In genomic region chr14:101862177-101862576, GRCh38 we compare ENCODE assay signal across 17 cellular contexts.
DNase-seq lines count a peak whose midpoint lies in the region; ATAC-seq and TF ChIP-seq lines count a peak whose summit lies in the region.
"Had no signal": no experiment of that assay in that cellular context is flagged by ENCODE, and none has a peak within 500 bp of the region (broad histone marks: within the 10 kb centered on the region; RNA-seq: fewer than 3 reads in every experiment).

No MANE protein-coding gene starts in this region.

- CTCF ChIA-PET in OCI-LY7 (lab: Charles Lee; ENCODE audit: unreplicated experiment), result no interaction called here

- no peaks in the 10 kb centered on the region for H3F3A ChIP-seq in smooth muscle cell (ENCODE audit: low read depth)

- H3K4me3 ChIP-seq in fibroblast of the aortic adventitia (ENCODE audit: low read depth, low read length) (no peak overlapping the region), smooth muscle cell (no peak overlapping the region), OCI-LY7 (ENCODE audit: low read depth, low read length, poor library complexity, severe bottlenecking) (no peak overlapping the region)

- TF ChIP-seq CTCF in fibroblast of the aortic adventitia (IDR thresholded peaks at IDR 0.05; ENCODE audit: insufficient read depth, low read length) (no peak), smooth muscle cell (IDR thresholded peaks at IDR 0.05; ENCODE audit: borderline replicate concordance, insufficient read depth, poor library complexity, severe bottlenecking) (no peak), OCI-LY7 (conservative IDR thresholded peaks at IDR 0.05; ENCODE audit: low read length) (no peak), mesothelial cell of epicardium (IDR thresholded peaks at IDR 0.05; ENCODE audit: unreplicated experiment) (no peak)

- peaks cover 5 to 23% of the 10 kb centered on the region in 2 donors for H3K36me3 Mint-ChIP-seq in activated T-cell treated with anti-CD3 and anti-CD28 coated beads, Interleukin-2, amount 50 U/mL, for 72 hours (ENCODE audit: insufficient read depth in 2 of 2)
- peaks cover 44% of the 10 kb centered on the region for H3K36me3 Mint-ChIP-seq in mesothelial cell of epicardium

- H3K4me2 ChIP-seq in smooth muscle cell (peak overlapping the region; percentile 43), OCI-LY7 (ENCODE audit: low read length) (no peak overlapping the region)

- no peaks in the 10 kb centered on the region for H3K27me3 Mint-ChIP-seq in activated T-cell treated with anti-CD3 and anti-CD28 coated beads, Interleukin-2, amount 50 U/mL, for 72 hours (ENCODE audit: low read depth)
- no peaks in the 10 kb centered on the region for H3K27me3 Mint-ChIP-seq in mesothelial cell of epicardium (ENCODE audit: low read depth)
- H3K27me3 Mint-ChIP-seq: activated naive CD8-positive, alpha-beta T cell treated with anti-CD3 and anti-CD28 coated beads, Interleukin-2, amount 10 ng/mL, durations not matched to agents 7 days and 5 days had no signal

- POLR2A ChIA-PET in OCI-LY7 (lab: Charles Lee), result interaction anchor here (0.9 to 1.8 kb wide), 2 partner anchors 8 to 49 kb away, joined by 3 read pairs; no protein-coding TSS in a partner anchor

- H3K9me3 ChIP-seq in smooth muscle cell (replicated peaks; ENCODE audit: low read depth) (no peaks in the 10 kb centered on the region), OCI-LY7 (ENCODE audit: low read length) (no peaks in the 10 kb centered on the region)

- no peaks in the 10 kb centered on the region for H3K27me3 ChIP-seq in smooth muscle cell (ENCODE audit: low read depth)

- no peak for DNase-seq in activated T-cell treated with anti-CD3 and anti-CD28 coated beads, Interleukin-2, amount 50 U/mL, for 72 hours
- no peak for DNase-seq in activated T-cell treated with anti-CD3 and anti-CD28 coated beads, Interleukin-2, amount 50 U/mL, for 48 hours
- DNase-seq in RKO (ENCODE audit: low spot score), result peak; percentile 10
- DNase-seq in fibroblast of the aortic adventitia (ENCODE audit: low read depth), result peak; percentile 50
- no peak for DNase-seq in smooth muscle cell (lab: John Stamatoyannopoulos, UW; ENCODE audit: unreplicated experiment)
- DNase-seq in OCI-LY7 (ENCODE audit: low spot score), result no peak
- no peak for DNase-seq in mesothelial cell of epicardium (ENCODE audit: low spot score in 2 of 2, unreplicated experiment in 2 of 2)
- DNase-seq: activated naive CD8-positive, alpha-beta T cell treated with anti-CD3 and anti-CD28 coated beads, Interleukin-2, amount 10 ng/mL, durations not matched to agents 7 days and 5 days; DMS53; erythroblast; KG1; NCI-H1694 treated with DMSO at 0.1 percent for 48 hours; NCI-H526; stimulated activated CD4-positive, alpha-beta T cell treated with anti-CD3 and anti-CD28 coated beads, Interleukin-15, amount 100 ng/mL, for 24 hours; trophoblast cell had no signal

- H3K4me1 Mint-ChIP-seq in activated T-cell treated with anti-CD3 and anti-CD28 coated beads, Interleukin-2, amount 50 U/mL, for 72 hours (ENCODE audit: low read depth), result peaks cover 64% of the 10 kb centered on the region
- H3K4me1 Mint-ChIP-seq in mesothelial cell of epicardium, result no peaks in the 10 kb centered on the region

- intact Hi-C loops in OCI-LY7 (cut with micrococcal nuclease; ENCODE audit: unreplicated experiment), result no loop called here

- H3K4me3 Mint-ChIP-seq in activated T-cell treated with anti-CD3 and anti-CD28 coated beads, Interleukin-2, amount 50 U/mL, for 72 hours, result no peak overlapping the region
- no peak overlapping the region for H3K4me3 Mint-ChIP-seq in mesothelial cell of epicardium
- H3K4me3 Mint-ChIP-seq: activated naive CD8-positive, alpha-beta T cell treated with anti-CD3 and anti-CD28 coated beads, Interleukin-2, amount 10 ng/mL, durations not matched to agents 7 days and 5 days had no signal

- no peaks in the 10 kb centered on the region for H3K36me3 ChIP-seq in smooth muscle cell (ENCODE audit: low read depth)
- H3K36me3 ChIP-seq in OCI-LY7 (ENCODE audit: insufficient read depth, low read length), result peaks cover 65% of the 10 kb centered on the region

- ATAC-seq in activated T-cell treated with anti-CD3 and anti-CD28 coated beads, Interleukin-2, amount 50 U/mL, for 72 hours (replicated peaks in 1 of 2), result peak in 1 of 2 donors; percentile 42
- ATAC-seq in HG02973 (IDR thresholded peaks at IDR 0.05; ENCODE audit: unreplicated experiment), result no peak

- peak overlapping the region; percentile 86 for H3K27ac ChIP-seq in smooth muscle cell (ENCODE audit: low read depth)
- no peak overlapping the region for H3K27ac ChIP-seq in OCI-LY7 (ENCODE audit: low read depth, low read length, poor library complexity, severe bottlenecking)
- H3K27ac ChIP-seq: parathyroid adenoma had no signal

- BruUV-seq in OCI-LY7 (replicated peaks; lab: Mats Ljungman, UMichigan), result no TSS peak

- H2AFZ ChIP-seq in smooth muscle cell (ENCODE audit: low read depth) (no peak overlapping the region), OCI-LY7 (ENCODE audit: low read length) (no peak overlapping the region)
- H2AFZ ChIP-seq: parathyroid adenoma had no signal

- H3K9me2 ChIP-seq in OCI-LY7 (ENCODE audit: insufficient read depth, low read length), result no peaks in the 10 kb centered on the region

- H3K9me3 Mint-ChIP-seq in activated T-cell treated with anti-CD3 and anti-CD28 coated beads, Interleukin-2, amount 50 U/mL, for 72 hours, result no peaks in the 10 kb centered on the region
- H3K9me3 Mint-ChIP-seq in mesothelial cell of epicardium, result no peaks in the 10 kb centered on the region
- H3K9me3 Mint-ChIP-seq: activated naive CD8-positive, alpha-beta T cell treated with anti-CD3 and anti-CD28 coated beads, Interleukin-2, amount 10 ng/mL, durations not matched to agents 7 days and 5 days had no signal

- peak overlapping the region; percentile 15 for H3K27ac Mint-ChIP-seq in activated T-cell treated with anti-CD3 and anti-CD28 coated beads, Interleukin-2, amount 50 U/mL, for 72 hours
- no peak overlapping the region for H3K27ac Mint-ChIP-seq in mesothelial cell of epicardium
- H3K27ac Mint-ChIP-seq: activated naive CD8-positive, alpha-beta T cell treated with anti-CD3 and anti-CD28 coated beads, Interleukin-2, amount 10 ng/mL, durations not matched to agents 7 days and 5 days had no signal

- 59% methylated on average over 4 of the region's 4 CpGs for WGBS in smooth muscle cell (ENCODE audit: low lambda C conversion rate)

- H3K9ac ChIP-seq in smooth muscle cell (ENCODE audit: low read depth), result peak overlapping the region; percentile 51
- H3K9ac ChIP-seq: parathyroid adenoma had no signal

- H3K4me1 ChIP-seq in smooth muscle cell (ENCODE audit: low read depth) (peaks cover 3% of the 10 kb centered on the region), OCI-LY7 (ENCODE audit: insufficient read depth, low read length, poor library complexity, severe bottlenecking) (peaks cover 8% of the 10 kb centered on the region)
- H3K4me1 ChIP-seq: parathyroid adenoma had no signal

- H4K20me1 ChIP-seq in smooth muscle cell (ENCODE audit: low read depth) (peaks cover 97% of the 10 kb centered on the region), OCI-LY7 (ENCODE audit: insufficient read depth, low read length) (peaks cover 6% of the 10 kb centered on the region; the same call in 1 of the 2 replicates)

- H3K79me2 ChIP-seq in smooth muscle cell (ENCODE audit: low read depth), result peaks cover 43% of the 10 kb centered on the region
- H3K79me2 ChIP-seq in OCI-LY7 (ENCODE audit: insufficient read depth, low read depth, low read length), result peaks cover 33% of the 10 kb centered on the region; the same call in 1 of the 2 replicates

Comparison
In these comparisons a context has a peak if more than half of its experiments do, and no peak if none do; other contexts are left out.
1. DNase-seq: peak in RKO (single experiment) and fibroblast of the aortic adventitia (single experiment); none in activated T-cell treated with anti-CD3 and anti-CD28 coated beads, Interleukin-2, amount 50 U/mL, for 72 hours (0 of 2), activated T-cell treated with anti-CD3 and anti-CD28 coated beads, Interleukin-2, amount 50 U/mL, for 48 hours (0 of 2), smooth muscle cell (single experiment), OCI-LY7 (single experiment) and mesothelial cell of epicardium (0 of 2).